ENCODE assay signal across 2 cellular contexts in genomic region chr7:47218378-47219176, GRCh38.
TF ChIP-seq lines count a peak whose summit lies in the region.

No MANE protein-coding gene starts in this region.

TF ChIP-seq in K562, 482 proteins besides CTCF, POLR2A, EP300 and RAD21 (continues in another document):
- TF ChIP-seq PML (IDR thresholded peaks at IDR 0.05; ENCODE audit: low read length) (no peak), TARDBP (IDR thresholded peaks at IDR 0.05) (no peak), GABPB1 (CRISPR knock-in tag; IDR thresholded peaks at IDR 0.05) (0 out of 2 replicates have a peak, but pooled peaks have one; percentile 27), ZNF589 (CRISPR knock-in tag; IDR thresholded peaks at IDR 0.05; ENCODE audit: low read depth) (peak; percentile 51; the same call in 1 of the 2 replicates), ZNF224 (CRISPR knock-in tag; IDR thresholded peaks at IDR 0.05) (no peak), NR4A1 (CRISPR knock-in tag; IDR thresholded peaks at IDR 0.05) (no peak), NR4A1 (tag; IDR thresholded peaks at IDR 0.05) (0 out of 2 replicates have a peak, but pooled peaks have one; percentile 27), VEZF1 (CRISPR knock-in tag; IDR thresholded peaks at IDR 0.05) (0 out of 2 replicates have a peak, but pooled peaks have one; percentile 6), L3MBTL2 (IDR thresholded peaks at IDR 0.05) (peak; percentile 25; the same call in 1 of the 2 replicates), RNF2 (IDR thresholded peaks at IDR 0.05) (peak; percentile 50; the same call in 1 of the 2 replicates), MNT (conservative IDR thresholded peaks at IDR 0.05) (0 out of 4 replicates have a peak, but pooled peaks of 1 of the 2 experiments have one; percentile 12), PHF8 (IDR thresholded peaks at IDR 0.05; ENCODE audit: borderline replicate concordance, low read length) (peak; percentile 30; the same call in 1 of the 2 replicates), SMAD4 (CRISPR knock-in tag; conservative IDR thresholded peaks at IDR 0.05) (peak; percentile 35; the same call in 1 of the 2 replicates), CXXC5 (CRISPR knock-in tag; IDR thresholded peaks at IDR 0.05) (peak; percentile 47), RBBP5 (IDR thresholded peaks at IDR 0.05; ENCODE audit: borderline replicate concordance, insufficient read depth, low read length, poor library complexity, severe bottlenecking) (peak; percentile 68), STAT5A (IDR thresholded peaks at IDR 0.05; ENCODE audit: borderline replicate concordance, low read length) (peak; percentile 88), CBFA2T3 (IDR thresholded peaks at IDR 0.05) (peak; percentile 54; the same call in 1 of the 2 replicates), ATF1 (CRISPR knock-in tag; IDR thresholded peaks at IDR 0.05) (no peak), ATF1 (tag; IDR thresholded peaks at IDR 0.05) (0 out of 2 replicates have a peak, but pooled peaks have one; percentile 36), ATF3 (IDR thresholded peaks at IDR 0.05) (no peak), ATF3 (CRISPR knock-in tag; conservative IDR thresholded peaks at IDR 0.05) (no peak), HDAC1 (IDR thresholded peaks at IDR 0.05) (peak in 1 of 2 experiments; percentile 39; a peak in 1 of 4 replicates), ZNF592 (IDR thresholded peaks at IDR 0.05) (peak; percentile 63; the same call in 1 of the 2 replicates), RCOR1 (IDR thresholded peaks at IDR 0.05; ENCODE audit: borderline replicate concordance in 1 of 2, low read depth in 2 of 2, low read length in 2 of 2) (peak in 1 of 2 experiments; percentile 88; a peak in 2 of 4 replicates), MYC (IDR thresholded peaks at IDR 0.05; ENCODE audit: low read depth, low read length) (peak; percentile 32; the same call in 1 of the 2 replicates), MYC (CRISPR knock-in tag; IDR thresholded peaks at IDR 0.05; ENCODE audit: borderline replicate concordance, low read depth) (no peak), ZFP36 (IDR thresholded peaks at IDR 0.05; ENCODE audit: low read depth, low read length, partially characterized antibody) (peak; percentile 5)

TF ChIP-seq in HepG2, 621 proteins besides CTCF, POLR2A, EP300 and RAD21:
- TF ChIP-seq HOMEZ (CRISPR knock-in tag; IDR thresholded peaks at IDR 0.05; ENCODE audit: low read depth) = no peak
- no peak for TF ChIP-seq MYC (CRISPR knock-in tag; IDR thresholded peaks at IDR 0.05; ENCODE audit: borderline replicate concordance)
